ENCODE assay signal across 1 cellular context in genomic region chr5:146291421-146292074, GRCh38.
TF ChIP-seq lines count a peak whose summit lies in the region.

No MANE protein-coding gene starts in this region.

TF ChIP-seq in HepG2, 621 proteins besides CTCF, POLR2A, EP300 and RAD21 (continued from another document):
- no peak for TF ChIP-seq USF2 (IDR thresholded peaks at IDR 0.05; ENCODE audit: low read depth, low read length)
- no peak for TF ChIP-seq USF2 (CRISPR knock-in tag; IDR thresholded peaks at IDR 0.05; ENCODE audit: borderline replicate concordance)
- TF ChIP-seq ZNF530 (CRISPR knock-in tag; IDR thresholded peaks at IDR 0.05; ENCODE audit: low read depth), result no peak
- TF ChIP-seq ARID2 (CRISPR knock-in tag; IDR thresholded peaks at IDR 0.05; ENCODE audit: borderline replicate concordance), result no peak
- TF ChIP-seq CREB1 (IDR thresholded peaks at IDR 0.05), result no peak
- 0 out of 2 replicates have a peak, but pooled peaks have one; percentile 16 for TF ChIP-seq CREB1 (CRISPR knock-in tag; IDR thresholded peaks at IDR 0.05)
- no peak for TF ChIP-seq ZNF790 (CRISPR knock-in tag; IDR thresholded peaks at IDR 0.05; ENCODE audit: borderline replicate concordance)
- no peak for TF ChIP-seq FOXP1 (IDR thresholded peaks at IDR 0.05)
- no peak for TF ChIP-seq FOXP1 (CRISPR knock-in tag; IDR thresholded peaks at IDR 0.05)
- no peak for TF ChIP-seq SMAD1 (CRISPR knock-in tag; IDR thresholded peaks at IDR 0.05; ENCODE audit: borderline replicate concordance, low read depth)
- 0 out of 2 replicates have a peak, but pooled peaks have one; percentile 27 for TF ChIP-seq FOXA3 (CRISPR knock-in tag; IDR thresholded peaks at IDR 0.05)
- no peak for TF ChIP-seq HMGXB4 (CRISPR knock-in tag; IDR thresholded peaks at IDR 0.05; ENCODE audit: borderline replicate concordance in 1 of 2, low read depth in 1 of 2)
- TF ChIP-seq ZNF12 (CRISPR knock-in tag; IDR thresholded peaks at IDR 0.05), result no peak
- TF ChIP-seq ZNF615 (CRISPR knock-in tag; IDR thresholded peaks at IDR 0.05; ENCODE audit: borderline replicate concordance), result no peak
- TF ChIP-seq CREB3 (CRISPR knock-in tag; IDR thresholded peaks at IDR 0.05), result no peak
- TF ChIP-seq BRF2 (CRISPR knock-in tag; IDR thresholded peaks at IDR 0.05), result no peak
- no peak for TF ChIP-seq REL (CRISPR knock-in tag; conservative IDR thresholded peaks at IDR 0.05)
- TF ChIP-seq ZNF414 (CRISPR knock-in tag; IDR thresholded peaks at IDR 0.05), result no peak
- no peak for TF ChIP-seq ZBTB3 (CRISPR knock-in tag; IDR thresholded peaks at IDR 0.05; ENCODE audit: borderline replicate concordance, low read depth)
- no peak for TF ChIP-seq ZNF674 (CRISPR knock-in tag; IDR thresholded peaks at IDR 0.05; ENCODE audit: low read depth)
- TF ChIP-seq PBX2 (CRISPR knock-in tag; IDR thresholded peaks at IDR 0.05), result no peak
- no peak for TF ChIP-seq KDM1A (CRISPR knock-in tag; IDR thresholded peaks at IDR 0.05)
- TF ChIP-seq HBP1 (CRISPR knock-in tag; IDR thresholded peaks at IDR 0.05; ENCODE audit: low read depth), result no peak
- no peak for TF ChIP-seq ZBTB8A (CRISPR knock-in tag; IDR thresholded peaks at IDR 0.05; ENCODE audit: borderline replicate concordance, low read depth)
- no peak for TF ChIP-seq MIER3 (CRISPR knock-in tag; IDR thresholded peaks at IDR 0.05; ENCODE audit: borderline replicate concordance)
- TF ChIP-seq PREB (CRISPR knock-in tag; IDR thresholded peaks at IDR 0.05), result no peak
- TF ChIP-seq NCOA1 (CRISPR knock-in tag; IDR thresholded peaks at IDR 0.05), result no peak
- no peak for TF ChIP-seq ZBTB44 (CRISPR knock-in tag; IDR thresholded peaks at IDR 0.05)
- no peak for TF ChIP-seq SMAD9 (CRISPR knock-in tag; IDR thresholded peaks at IDR 0.05)
- TF ChIP-seq PITX1 (CRISPR knock-in tag; IDR thresholded peaks at IDR 0.05), result peak; percentile 86
- no peak for TF ChIP-seq BCLAF1 (IDR thresholded peaks at IDR 0.05)
- TF ChIP-seq FOXO4 (CRISPR knock-in tag; conservative IDR thresholded peaks at IDR 0.05), result no peak
- TF ChIP-seq STAG1 (CRISPR knock-in tag; IDR thresholded peaks at IDR 0.05), result peak; percentile 48
TF ChIP-seq in HepG2: peak in this region for 4.
